ENCODE assay signal across 1 cellular context in the genomic region with DNA sequence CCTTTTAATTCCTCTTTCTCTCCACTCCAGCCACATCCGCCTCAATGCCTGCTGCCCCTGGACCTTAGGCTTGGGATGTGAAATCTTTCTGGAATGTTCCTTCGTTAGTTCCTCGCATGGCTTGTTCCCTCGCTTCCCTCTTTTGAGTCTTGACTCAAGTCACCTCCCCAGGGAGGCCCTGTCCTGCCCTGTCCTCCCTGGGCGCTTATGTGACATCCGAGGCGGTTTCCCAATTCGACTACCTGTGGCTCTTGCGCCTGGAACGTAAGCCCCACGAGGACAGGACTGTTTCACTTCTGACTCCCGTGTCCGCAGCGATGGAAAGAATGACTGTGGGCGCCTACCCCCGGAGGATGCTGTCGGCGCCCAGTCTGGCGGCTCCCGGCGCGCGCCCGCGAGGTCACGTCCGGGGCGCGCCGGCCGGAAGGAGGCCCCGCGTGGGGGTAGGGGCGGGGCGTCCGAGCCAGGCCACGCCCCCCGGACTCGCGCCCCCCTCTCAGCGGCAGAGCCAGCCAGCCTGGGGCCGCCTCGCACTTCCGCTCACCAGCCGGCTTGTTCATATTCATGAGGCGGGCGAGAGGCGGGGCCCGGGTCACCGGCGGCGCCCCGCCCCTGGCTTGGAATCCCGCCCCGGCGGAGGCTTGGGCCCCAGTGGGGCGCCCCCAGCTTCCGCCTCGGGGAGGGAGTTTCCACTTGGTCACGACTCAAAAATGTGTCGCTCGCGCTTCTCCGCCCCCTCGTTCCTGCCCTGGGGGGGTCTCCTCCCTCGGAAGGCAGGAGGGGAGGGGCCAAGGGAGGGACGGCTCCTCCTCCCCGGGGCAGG.
TF ChIP-seq lines count a peak whose summit lies in the region.

No MANE protein-coding gene starts in this region.

TF ChIP-seq in IMR-90, 13 proteins besides CTCF, POLR2A, EP300 and RAD21 (continued from another document):
- TF ChIP-seq, protein P1, sequence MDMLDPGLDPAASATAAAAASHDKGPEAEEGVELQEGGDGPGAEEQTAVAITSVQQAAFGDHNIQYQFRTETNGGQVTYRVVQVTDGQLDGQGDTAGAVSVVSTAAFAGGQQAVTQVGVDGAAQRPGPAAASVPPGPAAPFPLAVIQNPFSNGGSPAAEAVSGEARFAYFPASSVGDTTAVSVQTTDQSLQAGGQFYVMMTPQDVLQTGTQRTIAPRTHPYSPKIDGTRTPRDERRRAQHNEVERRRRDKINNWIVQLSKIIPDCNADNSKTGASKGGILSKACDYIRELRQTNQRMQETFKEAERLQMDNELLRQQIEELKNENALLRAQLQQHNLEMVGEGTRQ (IDR thresholded peaks at IDR 0.05; ENCODE audit: low read depth, low read length): no peak; the same call in 1 of the 2 replicates
- TF ChIP-seq NFE2L2 (IDR thresholded peaks at IDR 0.05; ENCODE audit: low read depth, low read length): no peak
- TF ChIP-seq CHD1 (IDR thresholded peaks at IDR 0.05; ENCODE audit: low read depth, low read length): no peak
